ENCODE assay signal across 4 cellular contexts in the genomic region with DNA sequence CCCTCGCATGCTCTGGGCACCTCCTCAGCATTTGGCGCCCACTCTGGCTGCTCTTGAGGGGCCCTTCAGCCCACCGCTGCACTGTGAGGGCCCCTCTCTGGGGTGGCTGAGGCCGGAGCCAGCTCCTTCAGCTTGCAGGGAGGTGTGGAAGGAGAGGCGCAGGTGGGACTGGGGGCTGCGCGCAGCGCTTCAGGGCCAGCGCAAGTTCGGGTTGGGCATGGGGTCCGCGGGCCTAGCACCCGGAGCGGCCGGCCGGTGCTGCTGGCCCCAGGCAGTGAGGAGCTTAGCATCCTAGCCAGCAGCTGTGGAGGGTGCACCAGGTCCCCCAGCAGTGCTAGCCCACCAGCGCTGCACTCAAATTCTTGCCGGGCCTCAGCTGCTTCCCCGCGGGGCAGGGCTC.
"Had no signal": no experiment of that assay in that cellular context is flagged by ENCODE, and none has a peak within 500 bp of the region (broad histone marks: within the 10 kb centered on the region; RNA-seq: fewer than 3 reads in every experiment).

No MANE protein-coding gene starts in this region.

- H3K4me3 ChIP-seq: K562 had no signal

- H3K27ac ChIP-seq: HL-60 had no signal

- DNase-seq: IMR-90 had no signal

- ATAC-seq: HepG2, K562 had no signal
